Comparison of ENCODE assay signal across 20 cellular contexts in the genomic region with DNA sequence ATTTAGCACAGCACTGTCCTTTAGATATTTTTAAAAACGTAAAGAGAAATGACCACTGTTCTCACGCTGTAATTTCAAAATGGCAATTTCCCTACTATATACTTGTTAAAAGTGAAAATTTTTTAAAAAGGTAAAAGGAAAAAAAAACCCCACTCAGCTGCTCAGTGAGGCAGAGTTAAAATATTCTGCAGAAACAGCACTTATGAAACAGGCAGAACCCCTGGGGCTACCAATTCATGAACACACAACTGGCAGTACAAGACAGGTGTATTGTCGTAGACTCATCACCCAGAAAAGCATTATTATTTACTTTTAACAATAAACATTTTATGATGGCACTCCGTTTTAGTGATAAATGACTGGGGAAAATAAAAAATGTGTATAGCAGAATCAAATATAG. TPM values are rescaled to one million over a fixed set of nuclear protein-coding genes. Genes with fewer than 3 reads are reported as not detected.
A peak's percentile ranks its signal among the peaks of the same experiment; 100 is the strongest.
DNase-seq lines count a peak whose midpoint lies in the region; TF ChIP-seq lines count a peak whose summit lies in the region.
"Had no signal": no experiment of that assay in that cellular context is flagged by ENCODE, and none has a peak within 500 bp of the region (broad histone marks: within the 10 kb centered on the region; RNA-seq: fewer than 3 reads in every experiment).

No MANE protein-coding gene starts in this region.

- H3K4me3 Mint-ChIP-seq in chondrocyte (ENCODE audit: unreplicated experiment): no peak overlapping the region

- peaks cover 13% of the 10 kb centered on the region for H3K4me1 Mint-ChIP-seq in chondrocyte (ENCODE audit: low read depth)

- DNase-seq in NCI-H1092 treated with DMSO at 0.1 percent for 48 hours (lab: John Stamatoyannopoulos, UW) (peak; percentile 31), NCI-H1092 (lab: John Stamatoyannopoulos, UW) (no peak), NCI-H748 treated with DMSO at 0.1 percent for 48 hours (lab: John Stamatoyannopoulos, UW) (peak; percentile 75), left kidney (ENCODE audit: low read depth, low spot score) (peak; percentile 24), HPDE6-E6E7 (ENCODE audit: extremely low spot score) (no peak), chondrocyte (ENCODE audit: low spot score) (no peak)
- DNase-seq in activated CD8-positive, alpha-beta memory T cell treated with anti-CD3 and anti-CD28 coated beads, Interleukin-2, amount 50 U/mL, for 48 hours: no peak
- DNase-seq: 8988T; activated CD4-positive, alpha-beta T cell treated with anti-CD3 and anti-CD28 coated beads, Interleukin-2, amount 50 U/mL, for 1 hour; activated T-cell treated with anti-CD3 and anti-CD28 coated beads, Interleukin-2, amount 50 U/mL, for 4 hours; GOT3; KG1; NCI-H1694; NCI-H510A treated with DMSO at 0.1 percent for 48 hours; PC-9; SK-N-SH; transverse colon had no signal

- peaks cover 6% of the 10 kb centered on the region for H3K36me3 Mint-ChIP-seq in chondrocyte (ENCODE audit: low read depth)

- no peaks in the 10 kb centered on the region for H3K9me3 Mint-ChIP-seq in chondrocyte (ENCODE audit: low read depth)
- H3K9me3 Mint-ChIP-seq: activated T-cell treated with anti-CD3 and anti-CD28 coated beads, Interleukin-2, amount 50 U/mL, for 4 hours; central memory CD8-positive, alpha-beta T cell had no signal

- H3K27ac ChIP-seq in HUES64 (ENCODE audit: low read depth, low read length): peak overlapping the region; percentile 43; the same call in 1 of the 2 replicates
- H3K27ac ChIP-seq: BLaER1, PC-9, transverse colon had no signal

- no peak overlapping the region for H3K9ac ChIP-seq in HUES64 (ENCODE audit: low read depth, low read length)
- H3K9ac ChIP-seq: BLaER1, SK-N-SH had no signal

- no peak for TF ChIP-seq CTCF in chondrocyte (IDR thresholded peaks at IDR 0.05)

- no peaks in the 10 kb centered on the region for H3K9me3 ChIP-seq in HUES64 (ENCODE audit: insufficient read depth, low read depth, low read length)
- H3K9me3 ChIP-seq: SK-N-SH, transverse colon had no signal

- 40% methylated on average over 1 of the region's 4 CpGs for WGBS in HUES64

- no peaks in the 10 kb centered on the region for H3K36me3 ChIP-seq in HUES64 (ENCODE audit: insufficient read depth, low read length)
- H3K36me3 ChIP-seq: BLaER1, transverse colon had no signal

- H3K4me3 ChIP-seq in HUES64 (ENCODE audit: low read length): no peak overlapping the region
- H3K4me3 ChIP-seq: BLaER1, PC-9, transverse colon had no signal

- peaks cover 49% of the 10 kb centered on the region for H3K27me3 Mint-ChIP-seq in chondrocyte (ENCODE audit: low read depth)

- peaks cover 50% of the 10 kb centered on the region for H3K27me3 ChIP-seq in HUES64 (ENCODE audit: insufficient read depth, low read length)
- H3K27me3 ChIP-seq: BLaER1 had no signal

- no peak overlapping the region for H3K27ac Mint-ChIP-seq in chondrocyte (ENCODE audit: unreplicated experiment)

- peaks cover 68% of the 10 kb centered on the region for H3K4me1 ChIP-seq in HUES64 (ENCODE audit: insufficient read depth, low read length)

RNA-seq across cellular contexts. Expression of a gene that starts 1.6 kb away (rescaled TPM):
- polyA plus RNA-seq in HUES64 (2013, experiment 1 of 2): 3.5 TPM
- polyA plus RNA-seq in HUES64 (2013, experiment 2 of 2): 2.5 TPM
- total RNA-seq in chondrocyte: 0.87 to 2.0 TPM (median 0.92 TPM) in 3 replicates

Comparison
In these comparisons a context has a peak if more than half of its experiments do, and no peak if none do; other contexts are left out.
1. DNase-seq: peak in NCI-H1092 treated with DMSO at 0.1 percent for 48 hours (single experiment), NCI-H748 treated with DMSO at 0.1 percent for 48 hours (single experiment) and left kidney (single experiment); none in NCI-H1092 (single experiment), activated CD8-positive, alpha-beta memory T cell treated with anti-CD3 and anti-CD28 coated beads, Interleukin-2, amount 50 U/mL, for 48 hours (single experiment), HPDE6-E6E7 (single experiment) and chondrocyte (single experiment).